31 cellular contexts compared by ENCODE assay signal in the genomic region with DNA sequence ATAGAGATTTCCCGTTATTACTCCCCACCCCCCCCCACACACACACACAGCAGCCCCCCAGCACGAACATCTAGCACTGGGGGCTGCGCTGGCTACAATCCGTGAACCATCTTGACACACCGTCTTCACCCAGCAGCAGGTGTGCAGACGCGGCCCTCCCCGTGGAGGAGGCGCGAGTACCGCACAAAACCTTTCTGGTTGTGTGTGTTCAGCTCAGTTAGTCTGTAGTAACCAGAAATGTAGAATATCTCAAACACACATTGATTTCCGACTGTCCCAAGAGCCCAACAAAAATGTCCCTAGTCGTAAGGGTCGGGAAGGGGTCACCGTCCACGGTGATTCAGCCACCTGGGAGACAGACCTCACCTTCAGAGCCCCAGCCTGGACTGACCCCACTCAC.
"Had no signal": no experiment of that assay in that cellular context is flagged by ENCODE, and none has a peak within 500 bp of the region (broad histone marks: within the 10 kb centered on the region; RNA-seq: fewer than 3 reads in every experiment).

No MANE protein-coding gene starts in this region.

- DNase-seq: activated B cell treated with CpG ODN at 0.5 μM for 24 hours; activated CD4-positive, alpha-beta memory T cell treated with anti-CD3 and anti-CD28 coated beads for 36 hours; activated CD4-positive, alpha-beta T cell treated with anti-CD3 and anti-CD28 coated beads for 4 hours; activated CD4-positive, alpha-beta T cell treated with anti-CD3 and anti-CD28 coated beads, Interleukin-2, amount 50 U/mL, for 1 hour; activated CD4-positive, CD25-positive, alpha-beta regulatory T cell treated with anti-CD3 and anti-CD28 coated beads, Interleukin-2, amount 50 U/mL, for 72 hours; activated CD8-positive, alpha-beta memory T cell treated with anti-CD3 and anti-CD28 coated beads, Interleukin-2, amount 50 U/mL, for 4 hours; activated gamma-delta T cell treated with Interleukin-2 at 50 U/mL for 16 hours; activated naive CD4-positive, alpha-beta T cell treated with anti-CD3 and anti-CD28 coated beads for 36 hours; activated T-cell treated with anti-CD3 and anti-CD28 coated beads for 4 hours; activated T-cell treated with anti-CD3 and anti-CD28 coated beads, Interleukin-2, amount 50 U/mL, for 4 hours; caudate nucleus; MM.1S; MV-4-11; NCI-H1092; NCI-H1436 treated with DMSO at 0.1 percent for 48 hours; NCI-H1694 treated with DMSO at 0.1 percent for 48 hours; NCI-H2029; NCI-H345; NCI-H524 treated with DMSO at 0.1 percent for 48 hours; Peyer's patch; RPMI8226; SHP77 treated with DMSO at 0.1 percent for 48 hours; SK-N-SH had no signal

- H3K36me3 Mint-ChIP-seq: activated CD4-positive, alpha-beta memory T cell treated with anti-CD3 and anti-CD28 coated beads for 36 hours; activated naive CD4-positive, alpha-beta T cell treated with anti-CD3 and anti-CD28 coated beads, Interleukin-2, amount 50 U/mL, for 72 hours had no signal

- H3K4me1 Mint-ChIP-seq: activated B cell treated with CpG ODN at 0.5 μM for 24 hours had no signal

- H3K27me3 ChIP-seq: adrenal gland, Peyer's patch, SJSA1 had no signal

- H3K9ac ChIP-seq: KMS-11, SK-N-SH had no signal

- ATAC-seq: activated naive CD4-positive, alpha-beta T cell treated with anti-CD3 and anti-CD28 coated beads, Interleukin-2, amount 50 U/mL, for 72 hours; activated T-cell treated with anti-CD3 and anti-CD28 coated beads, Interleukin-2, amount 50 U/mL, for 4 hours had no signal

- H3K9me3 Mint-ChIP-seq: activated B cell treated with CpG ODN at 0.5 μM for 24 hours; activated CD4-positive, alpha-beta memory T cell treated with anti-CD3 and anti-CD28 coated beads for 36 hours; activated naive CD4-positive, alpha-beta T cell treated with anti-CD3 and anti-CD28 coated beads for 36 hours; activated naive CD4-positive, alpha-beta T cell treated with anti-CD3 and anti-CD28 coated beads, Interleukin-2, amount 50 U/mL, for 72 hours; activated T-cell treated with anti-CD3 and anti-CD28 coated beads, Interleukin-2, amount 50 U/mL, for 4 hours; activated T-helper 1 cell treated with anti-CD3 and anti-CD28 coated beads, Interleukin-12 subunit alpha, Interleukin-12 subunit beta, Interleukin-2, Interleukin-4 antibody, amounts not matched to agents 30 ng/mL and 10 ng/mL and 1 ng/mL, durations not matched to agents 14 hours and 24 hours and 36 hours; brain; T-helper 1 cell treated with Interleukin-12 subunit alpha and Interleukin-12 subunit beta and Interleukin-4 antibody, amounts not matched to agents 30 μg/mL and 1 μg/mL, for 36 hours; T-helper 2 cell treated with Interferon-gamma antibody and Interleukin-4, amounts not matched to agents 5 μg/mL and 100 μg/mL, for 36 hours had no signal

- H3K4me3 Mint-ChIP-seq: activated B cell treated with CpG ODN at 0.5 μM for 24 hours; activated CD4-positive, alpha-beta memory T cell treated with anti-CD3 and anti-CD28 coated beads for 36 hours; activated naive CD4-positive, alpha-beta T cell treated with anti-CD3 and anti-CD28 coated beads for 36 hours; activated T-cell treated with anti-CD3 and anti-CD28 coated beads, Interleukin-2, amount 50 U/mL, for 4 hours; activated T-helper 1 cell treated with anti-CD3 and anti-CD28 coated beads, Interleukin-12 subunit alpha, Interleukin-12 subunit beta, Interleukin-2, Interleukin-4 antibody, amounts not matched to agents 30 ng/mL and 10 ng/mL and 1 ng/mL, durations not matched to agents 14 hours and 24 hours and 36 hours; brain; T-helper 1 cell treated with Interleukin-12 subunit alpha and Interleukin-12 subunit beta and Interleukin-4 antibody, amounts not matched to agents 30 μg/mL and 1 μg/mL, for 36 hours; T-helper 2 cell treated with Interferon-gamma antibody and Interleukin-4, amounts not matched to agents 5 μg/mL and 100 μg/mL, for 36 hours had no signal

- H3K27ac ChIP-seq: adrenal gland, KMS-11, Peyer's patch, SJSA1 had no signal

- H3K9me3 ChIP-seq: adrenal gland, Peyer's patch, SJSA1, SK-N-SH had no signal

- H3K4me1 ChIP-seq: Peyer's patch had no signal

- H3K4me3 ChIP-seq: adrenal gland, Peyer's patch, SJSA1 had no signal

- H3K27ac Mint-ChIP-seq: activated B cell treated with CpG ODN at 0.5 μM for 24 hours; activated CD4-positive, alpha-beta memory T cell treated with anti-CD3 and anti-CD28 coated beads for 36 hours; activated naive CD4-positive, alpha-beta T cell treated with anti-CD3 and anti-CD28 coated beads for 36 hours; activated naive CD4-positive, alpha-beta T cell treated with anti-CD3 and anti-CD28 coated beads, Interleukin-2, amount 50 U/mL, for 72 hours; activated T-helper 1 cell treated with anti-CD3 and anti-CD28 coated beads, Interleukin-12 subunit alpha, Interleukin-12 subunit beta, Interleukin-2, Interleukin-4 antibody, amounts not matched to agents 30 ng/mL and 10 ng/mL and 1 ng/mL, durations not matched to agents 14 hours and 24 hours and 36 hours; T-helper 1 cell treated with Interleukin-12 subunit alpha and Interleukin-12 subunit beta and Interleukin-4 antibody, amounts not matched to agents 30 μg/mL and 1 μg/mL, for 36 hours; T-helper 2 cell treated with Interferon-gamma antibody and Interleukin-4, amounts not matched to agents 5 μg/mL and 100 μg/mL, for 36 hours had no signal

- H3K27me3 Mint-ChIP-seq: brain had no signal
